ENCODE assay signal across 31 cellular contexts in genomic region chr15:91894606-91895005, GRCh38. TPM values are rescaled to one million over a fixed set of nuclear protein-coding genes. Genes with fewer than 3 reads are reported as not detected.
DNase-seq lines count a peak whose midpoint lies in the region; ATAC-seq, FAIRE-seq and TF ChIP-seq lines count a peak whose summit lies in the region.
"Had no signal": no experiment of that assay in that cellular context is flagged by ENCODE, and none has a peak within 500 bp of the region (broad histone marks: within the 10 kb centered on the region; RNA-seq: fewer than 3 reads in every experiment).

No MANE protein-coding gene starts in this region.

- no peak for TF ChIP-seq RAD21 in HepG2 (CRISPR knock-in tag; IDR thresholded peaks at IDR 0.05)

- no peaks in the 10 kb centered on the region for H3K9me3 ChIP-seq in keratinocyte (ENCODE audit: control insufficient read depth, low read depth, low read length)
- H3K9me3 ChIP-seq in thyroid gland, result no peaks in the 10 kb centered on the region
- no peaks in the 10 kb centered on the region for H3K9me3 ChIP-seq in HepG2 (ENCODE audit: low read length)
- H3K9me3 ChIP-seq: adrenal gland, SK-N-SH had no signal

- H3K4me2 ChIP-seq in keratinocyte (ENCODE audit: control insufficient read depth, extremely low read depth, insufficient read depth, low read depth, low read length) (peak overlapping the region; percentile 72), HepG2 (ENCODE audit: low read depth, low read length) (no peak overlapping the region)
- H3K4me2 ChIP-seq: neural progenitor cell, SK-N-SH had no signal

- H3K4me3 Mint-ChIP-seq in activated naive CD8-positive, alpha-beta T cell treated with anti-CD3 and anti-CD28 coated beads, Interleukin-2, amount 50 U/mL, for 24 hours, result no peak overlapping the region
- H3K4me3 Mint-ChIP-seq in activated naive CD8-positive, alpha-beta T cell treated with anti-CD3 and anti-CD28 coated beads for 36 hours, result no peak overlapping the region
- no peak overlapping the region for H3K4me3 Mint-ChIP-seq in WTC11
- H3K4me3 Mint-ChIP-seq: activated CD4-positive, alpha-beta memory T cell treated with anti-CD3 and anti-CD28 coated beads, Interleukin-2, amount 10 ng/mL, durations not matched to agents 7 days and 5 days; activated T-helper 1 cell treated with anti-CD3 and anti-CD28 coated beads, Interleukin-12 subunit alpha, Interleukin-12 subunit beta, Interleukin-2, Interleukin-4 antibody, amounts not matched to agents 30 ng/mL and 10 ng/mL and 1 ng/mL, durations not matched to agents 14 hours and 24 hours and 36 hours; CD4-positive, alpha-beta T cell; immature natural killer cell; neural progenitor cell; stimulated activated memory B cell treated with anti-CD40 and anti-IgM and Interleukin-4, amounts not matched to agents 10 μg/mL and 1 μg/mL and 100 μg/mL, for 72 hours had no signal

- peak; percentile 20 for ATAC-seq in activated naive CD8-positive, alpha-beta T cell treated with anti-CD3 and anti-CD28 coated beads, Interleukin-2, amount 50 U/mL, for 24 hours
- ATAC-seq in WTC11 (peak; percentile 53), HepG2 (no peak), GM19397 (IDR thresholded peaks at IDR 0.05; ENCODE audit: unreplicated experiment) (no peak)
- ATAC-seq: HCT116; stimulated activated memory B cell treated with anti-CD40 and anti-IgM and Interleukin-4, amounts not matched to agents 10 μg/mL and 1 μg/mL and 100 μg/mL, for 72 hours had no signal

- H3K79me2 ChIP-seq in keratinocyte (ENCODE audit: control insufficient read depth, insufficient read depth, low read length) (peaks cover 45% of the 10 kb centered on the region), HepG2 (ENCODE audit: insufficient read depth, low read length) (no peaks in the 10 kb centered on the region)

- TF ChIP-seq POLR2A in thyroid gland (IDR thresholded peaks at IDR 0.05) (no peak), HepG2 (IDR thresholded peaks at IDR 0.05; ENCODE audit: insufficient read depth in 1 of 2, low read depth in 2 of 2, low read length in 2 of 2) (no peak)

- no peaks in the 10 kb centered on the region for H3K27me3 ChIP-seq in keratinocyte (ENCODE audit: control insufficient read depth, extremely low read depth, insufficient read depth, low read length)
- no peaks in the 10 kb centered on the region for H3K27me3 ChIP-seq in thyroid gland
- H3K27me3 ChIP-seq in HepG2 (ENCODE audit: control insufficient read depth in 1 of 2, insufficient read depth in 2 of 2, low read length in 2 of 2), result no peaks in the 10 kb centered on the region; a peak in 1 of 5 replicates
- H3K27me3 ChIP-seq: adrenal gland, neural progenitor cell had no signal

- FAIRE-seq in keratinocyte (lab: Jason Lieb, UNC) (peak; percentile 100), HepG2 (lab: Jason Lieb, UNC) (no peak)
- FAIRE-seq: TTC549 had no signal

- WGBS in thyroid gland, 2 donors, result 84 to 91% methylated on average over 4 to 5 of the region's 5 CpGs
- WGBS in HepG2 (ENCODE audit: low lambda C conversion rate), result 0% methylated on average over 5 of the region's 5 CpGs

- H3K27me3 Mint-ChIP-seq in activated naive CD8-positive, alpha-beta T cell treated with anti-CD3 and anti-CD28 coated beads, Interleukin-2, amount 50 U/mL, for 24 hours, result no peaks in the 10 kb centered on the region
- H3K27me3 Mint-ChIP-seq in activated naive CD8-positive, alpha-beta T cell treated with anti-CD3 and anti-CD28 coated beads for 36 hours, result no peaks in the 10 kb centered on the region
- no peaks in the 10 kb centered on the region; the same call in 1 of the 2 replicates for H3K27me3 Mint-ChIP-seq in WTC11 (ENCODE audit: low read depth)
- H3K27me3 Mint-ChIP-seq: activated CD4-positive, alpha-beta memory T cell treated with anti-CD3 and anti-CD28 coated beads, Interleukin-2, amount 10 ng/mL, durations not matched to agents 7 days and 5 days; CD4-positive, alpha-beta T cell; stimulated activated memory B cell treated with anti-CD40 and anti-IgM and Interleukin-4, amounts not matched to agents 10 μg/mL and 1 μg/mL and 100 μg/mL, for 72 hours had no signal

- H3K27ac Mint-ChIP-seq in activated naive CD8-positive, alpha-beta T cell treated with anti-CD3 and anti-CD28 coated beads, Interleukin-2, amount 50 U/mL, for 24 hours, result no peak overlapping the region
- no peak overlapping the region for H3K27ac Mint-ChIP-seq in activated naive CD8-positive, alpha-beta T cell treated with anti-CD3 and anti-CD28 coated beads for 36 hours
- peak overlapping the region; percentile 60; the same call in 1 of the 2 replicates for H3K27ac Mint-ChIP-seq in WTC11
- H3K27ac Mint-ChIP-seq: activated CD4-positive, alpha-beta memory T cell treated with anti-CD3 and anti-CD28 coated beads, Interleukin-2, amount 10 ng/mL, durations not matched to agents 7 days and 5 days; activated T-helper 1 cell treated with anti-CD3 and anti-CD28 coated beads, Interleukin-12 subunit alpha, Interleukin-12 subunit beta, Interleukin-2, Interleukin-4 antibody, amounts not matched to agents 30 ng/mL and 10 ng/mL and 1 ng/mL, durations not matched to agents 14 hours and 24 hours and 36 hours; CD4-positive, alpha-beta T cell; neural progenitor cell; stimulated activated memory B cell treated with anti-CD40 and anti-IgM and Interleukin-4, amounts not matched to agents 10 μg/mL and 1 μg/mL and 100 μg/mL, for 72 hours had no signal

- peaks cover 9% of the 10 kb centered on the region for H3K4me1 Mint-ChIP-seq in activated naive CD8-positive, alpha-beta T cell treated with anti-CD3 and anti-CD28 coated beads, Interleukin-2, amount 50 U/mL, for 24 hours
- H3K4me1 Mint-ChIP-seq in activated naive CD8-positive, alpha-beta T cell treated with anti-CD3 and anti-CD28 coated beads for 36 hours, result peaks cover 2% of the 10 kb centered on the region
- H3K4me1 Mint-ChIP-seq in WTC11, result peaks cover 24% of the 10 kb centered on the region
- H3K4me1 Mint-ChIP-seq: neural progenitor cell; stimulated activated memory B cell treated with anti-CD40 and anti-IgM and Interleukin-4, amounts not matched to agents 10 μg/mL and 1 μg/mL and 100 μg/mL, for 72 hours had no signal

- peak overlapping the region; percentile 96 for H3K27ac ChIP-seq in keratinocyte (ENCODE audit: control insufficient read depth, insufficient read depth, low read length)
- no peak overlapping the region for H3K27ac ChIP-seq in thyroid gland
- no peak overlapping the region for H3K27ac ChIP-seq in HepG2 (ENCODE audit: extremely low read length, insufficient read depth, low read length)
- H3K27ac ChIP-seq: adrenal gland, neural progenitor cell had no signal

- dilution Hi-C loops in keratinocyte (cut with MboI; ENCODE audit: extremely low pct_ligation_motif_present, low sequenced_read_pairs), result no loop called here

- peak overlapping the region; percentile 75 for H3K9ac ChIP-seq in keratinocyte (ENCODE audit: control insufficient read depth, extremely low read depth, insufficient read depth, low read length)
- H3K9ac ChIP-seq in HepG2 (ENCODE audit: insufficient read depth, low read depth, low read length), result no peak overlapping the region
- H3K9ac ChIP-seq: neural progenitor cell, SK-N-SH had no signal

- no peaks in the 10 kb centered on the region for H3K9me1 ChIP-seq in keratinocyte (ENCODE audit: control insufficient read depth, extremely low read depth, insufficient read depth, low read length)

- no TSS peak for BruUV-seq in HepG2 (replicated peaks; lab: Mats Ljungman, UMichigan)

- TF ChIP-seq EP300 in HepG2 (IDR thresholded peaks at IDR 0.05; ENCODE audit: low read depth in 2 of 2, low read length in 2 of 2) (no peak), HepG2 (CRISPR knock-in tag; IDR thresholded peaks at IDR 0.05; ENCODE audit: borderline replicate concordance) (no peak)

- in situ Hi-C loops in HepG2 (cut with HindIII; ENCODE audit: extremely low pct_ligation_motif_present, low pct_unique_long_range_greater_than_20kb), result no loop called here

- H3K36me3 ChIP-seq in keratinocyte (ENCODE audit: control insufficient read depth in 2 of 2, extremely low read depth in 1 of 2, insufficient read depth in 2 of 2, low read length in 2 of 2), result no peaks in the 10 kb centered on the region
- H3K36me3 ChIP-seq in thyroid gland, result no peaks in the 10 kb centered on the region
- no peaks in the 10 kb centered on the region for H3K36me3 ChIP-seq in HepG2 (replicated peaks in 1 of 2; ENCODE audit: control insufficient read depth in 1 of 2, insufficient read depth in 2 of 2, low read length in 2 of 2)
- H3K36me3 ChIP-seq: adrenal gland, neural progenitor cell had no signal

- no peak overlapping the region for H2AFZ ChIP-seq in keratinocyte (ENCODE audit: control insufficient read depth, low read length)
- H2AFZ ChIP-seq in HepG2 (ENCODE audit: low read length), result no peak overlapping the region
- H2AFZ ChIP-seq: neural progenitor cell had no signal

- no peak for DNase-seq in activated naive CD8-positive, alpha-beta T cell treated with anti-CD3 and anti-CD28 coated beads, Interleukin-2, amount 50 U/mL, for 24 hours
- no peak for DNase-seq in activated naive CD8-positive, alpha-beta T cell treated with anti-CD3 and anti-CD28 coated beads for 36 hours
- DNase-seq in WTC11 (ENCODE audit: low spot score), result no peak
- peak; percentile 90 for DNase-seq in keratinocyte (ENCODE audit: low read depth, low spot score)
- DNase-seq in thyroid gland, result peak; percentile 27 to 37
- no peak for DNase-seq in HepG2 (ENCODE audit: low spot score)
- no peak for DNase-seq in LoVo (ENCODE audit: low spot score)
- DNase-seq: 8988T; activated CD4-positive, alpha-beta memory T cell treated with anti-CD3 and anti-CD28 coated beads, Interleukin-2, amount 10 ng/mL, durations not matched to agents 7 days and 5 days; activated CD4-positive, alpha-beta T cell treated with anti-CD3 and anti-CD28 coated beads for 1 hour; activated CD8-positive, alpha-beta memory T cell treated with anti-CD3 and anti-CD28 coated beads, Interleukin-2, amount 50 U/mL, for 4 hours; activated naive CD4-positive, alpha-beta T cell treated with Interleukin-2 at 50 U/mL for 16 hours; adrenal gland; AML-193; CD4-positive, alpha-beta T cell; DMS79 treated with DMSO at 0.1 percent for 48 hours; GDM1; immature natural killer cell; Kasumi-1; mesenchymal stem cell; MV-4-11; NCI-H1436; NCI-H446 treated with DMSO at 0.1 percent for 48 hours; SK-N-SH; substantia nigra had no signal

- H3K9me3 Mint-ChIP-seq in activated naive CD8-positive, alpha-beta T cell treated with anti-CD3 and anti-CD28 coated beads, Interleukin-2, amount 50 U/mL, for 24 hours, result peaks cover 6% of the 10 kb centered on the region
- peaks cover 3% of the 10 kb centered on the region for H3K9me3 Mint-ChIP-seq in activated naive CD8-positive, alpha-beta T cell treated with anti-CD3 and anti-CD28 coated beads for 36 hours
- peaks cover 14% of the 10 kb centered on the region for H3K9me3 Mint-ChIP-seq in WTC11
- H3K9me3 Mint-ChIP-seq: CD4-positive, alpha-beta T cell; immature natural killer cell; neural progenitor cell had no signal

- H3K4me3 ChIP-seq in keratinocyte (ENCODE audit: control insufficient read depth in 2 of 3, extremely low read depth in 1 of 3, insufficient read depth in 2 of 3, low read depth in 1 of 3, low read length in 3 of 3) (peak overlapping the region in 1 of 3 experiments; percentile 14), thyroid gland (replicated peaks in 1 of 3) (no peak overlapping the region), HepG2 (replicated peaks in 1 of 3; ENCODE audit: insufficient read depth in 1 of 3, low read depth in 2 of 3, low read length in 3 of 3) (no peak overlapping the region)
- H3K4me3 ChIP-seq: adrenal gland, neural progenitor cell had no signal

- intact Hi-C loops in thyroid gland (cut with DNase I) (no loop called here), HepG2 (cut with micrococcal nuclease; ENCODE audit: unreplicated experiment) (no loop called here)

- H3K4me1 ChIP-seq in keratinocyte (ENCODE audit: control insufficient read depth, extremely low read depth, insufficient read depth, low read length), result peaks cover 51% of the 10 kb centered on the region
- peaks cover 0 to 5% of the 10 kb centered on the region in 2 donors for H3K4me1 ChIP-seq in thyroid gland
- no peaks in the 10 kb centered on the region for H3K4me1 ChIP-seq in HepG2 (ENCODE audit: insufficient read depth, low read length)
- H3K4me1 ChIP-seq: neural progenitor cell had no signal

- POLR2A ChIA-PET in WTC11 (lab: Charles Lee), result no interaction called here
- POLR2A ChIA-PET in HepG2 (lab: Yijun Ruan, JAX), result no interaction called here

- CTCF ChIA-PET in WTC11 (lab: Charles Lee) (interaction anchor here (1.6 kb wide), 1 partner anchor 188 kb away, joined by 6 read pairs; no protein-coding TSS in a partner anchor), HepG2 (lab: Yijun Ruan, JAX; ENCODE audit: low intra/inter-chr PET ratio, low total read pairs) (no interaction called here)

- TF ChIP-seq CTCF in WTC11 (IDR thresholded peaks at IDR 0.05) (no peak), keratinocyte (optimal IDR thresholded peaks at IDR 0.05 in 1 of 3, IDR thresholded peaks at IDR 0.05 in 1 of 3, conservative IDR thresholded peaks at IDR 0.05 in 1 of 3; ENCODE audit: extremely low read depth in 1 of 3, insufficient read depth in 2 of 3, low read length in 3 of 3) (no peak), thyroid gland (IDR thresholded peaks at IDR 0.05) (no peak), HepG2 (CRISPR knock-in tag; IDR thresholded peaks at IDR 0.05) (no peak)

- H3K36me3 Mint-ChIP-seq in activated naive CD8-positive, alpha-beta T cell treated with anti-CD3 and anti-CD28 coated beads, Interleukin-2, amount 50 U/mL, for 24 hours (ENCODE audit: low read depth), result peaks cover 8% of the 10 kb centered on the region
- H3K36me3 Mint-ChIP-seq in activated naive CD8-positive, alpha-beta T cell treated with anti-CD3 and anti-CD28 coated beads for 36 hours, result peaks cover 10% of the 10 kb centered on the region
- H3K36me3 Mint-ChIP-seq in WTC11, result no peaks in the 10 kb centered on the region
- H3K36me3 Mint-ChIP-seq: stimulated activated memory B cell treated with anti-CD40 and anti-IgM and Interleukin-4, amounts not matched to agents 10 μg/mL and 1 μg/mL and 100 μg/mL, for 72 hours had no signal

- H4K20me1 ChIP-seq in keratinocyte (ENCODE audit: control insufficient read depth, extremely low read depth, insufficient read depth, low read length) (no peaks in the 10 kb centered on the region), HepG2 (ENCODE audit: insufficient read depth, low read length) (no peaks in the 10 kb centered on the region)

RNA-seq across cellular contexts. Expression of gene SLCO3A1, which starts 41.1 kb away (rescaled TPM):
- 1 to 10 TPM; 2.0 to 2.7 TPM for total RNA-seq in activated naive CD8-positive, alpha-beta T cell treated with anti-CD3 and anti-CD28 coated beads for 36 hours
- total RNA-seq in WTC11 (2021) (6.8 to 9.8 TPM (median 9.1 TPM) in 3 replicates), thyroid gland (10 to 100 TPM; 23.3 to 31.4 (median 28.0) TPM), HepG2 (2016; rRNA removed; fragmentation: Illumina TruSeq; extraction: Trizol) (0.02 TPM in 1 of 2 replicates, not detected in the other)
- polyA plus RNA-seq in keratinocyte (21.3 to 31.7 TPM (median 21.6 TPM) in 3 replicates), HepG2 (2011; rRNA removed) (not detected in 2 replicates)
- polyA plus RNA-seq in keratinocyte (2011; ENCODE audit: low read depth), result 37.9 TPM
- 18.2 and 24.9 TPM in 2 replicates for polyA plus RNA-seq in keratinocyte (2011; cell fraction: cytosol; rRNA removed)
- polyA plus RNA-seq in keratinocyte (2011; cell fraction: nucleus; rRNA removed), result 49.2 and 56.1 TPM in 2 replicates
- polyA plus RNA-seq in keratinocyte (2012; ENCODE audit: low replicate concordance), result 24.4 and 26.0 TPM in 2 replicates
- 60.3 to 98.2 TPM (median 80.2 TPM) in 3 replicates for polyA minus RNA-seq in keratinocyte
- polyA minus RNA-seq in keratinocyte (2011; cell fraction: cytosol; rRNA and poly(A)+ RNA removed), result 24.7 TPM
- polyA minus RNA-seq in keratinocyte (2011; cell fraction: nucleus; rRNA and poly(A)+ RNA removed), result 51.4 and 62.5 TPM in 2 replicates
- total RNA-seq in HepG2 (2016; cell fraction: cytosol; rRNA removed; fragmentation: Illumina TruSeq; extraction: Trizol; ENCODE audit: low read depth), result 0.09 and 0.10 TPM in 2 replicates
- total RNA-seq in HepG2 (2016; cell fraction: insoluble cytoplasmic fraction; rRNA removed; fragmentation: Illumina TruSeq; extraction: Trizol), result not detected in 2 replicates
- total RNA-seq in HepG2 (2016; cell fraction: membrane; rRNA removed; fragmentation: Illumina TruSeq; extraction: Trizol), result 0.03 TPM in 1 of 2 replicates, not detected in the other
- not detected in 2 replicates for total RNA-seq in HepG2 (2016; cell fraction: nucleus; rRNA removed; fragmentation: Illumina TruSeq; extraction: Trizol)
- polyA plus RNA-seq in HepG2 (2011; cell fraction: cytosol; rRNA removed), result not detected in 2 replicates
- not detected in 2 replicates for polyA plus RNA-seq in HepG2 (2011; cell fraction: nucleus; rRNA removed)
- not detected in 2 replicates for polyA plus RNA-seq in HepG2 (2012)
- polyA plus RNA-seq in HepG2 (2016; cell fraction: cytosol; fragmentation: Illumina TruSeq; extraction: Trizol; ENCODE audit: low read depth), result not detected in 2 replicates
- polyA plus RNA-seq in HepG2 (2016; cell fraction: insoluble cytoplasmic fraction; fragmentation: Illumina TruSeq; extraction: Trizol; ENCODE audit: low read depth), result not detected in 2 replicates
- polyA plus RNA-seq in HepG2 (2016; cell fraction: membrane; fragmentation: Illumina TruSeq; extraction: Trizol; ENCODE audit: low read depth), result not detected in 2 replicates
- polyA plus RNA-seq in HepG2 (2016; cell fraction: nucleus; fragmentation: Illumina TruSeq; extraction: Trizol; ENCODE audit: insufficient read depth, low read depth), result not detected in 2 replicates
- 97.9 TPM in 1 of 2 replicates, not detected in the other for polyA minus RNA-seq in HepG2 (2011; rRNA and poly(A)+ RNA removed; ENCODE audit: low replicate concordance)
- not detected in 2 replicates for polyA minus RNA-seq in HepG2 (2011; cell fraction: cytosol; rRNA and poly(A)+ RNA removed)
- not detected in 2 replicates for polyA minus RNA-seq in HepG2 (2011; cell fraction: nucleus; rRNA and poly(A)+ RNA removed)

Comparison
In these comparisons a context has a peak if more than half of its experiments do, and no peak if none do; other contexts are left out.
1. ATAC-seq: peak in activated naive CD8-positive, alpha-beta T cell treated with anti-CD3 and anti-CD28 coated beads, Interleukin-2, amount 50 U/mL, for 24 hours (single experiment) and WTC11 (single experiment); none in HepG2 (single experiment) and GM19397 (single experiment).
2. DNase-seq: peak in keratinocyte (single experiment) and thyroid gland (2 of 2); none in activated naive CD8-positive, alpha-beta T cell treated with anti-CD3 and anti-CD28 coated beads, Interleukin-2, amount 50 U/mL, for 24 hours (single experiment), activated naive CD8-positive, alpha-beta T cell treated with anti-CD3 and anti-CD28 coated beads for 36 hours (single experiment), WTC11 (single experiment), HepG2 (single experiment) and LoVo (single experiment).